Comparison of ENCODE assay signal across 32 cellular contexts in genomic region chr5:76030343-76030742, GRCh38. TPM values are rescaled to one million over a fixed set of nuclear protein-coding genes. Genes with fewer than 3 reads are reported as not detected.
"Had no signal": no experiment of that assay in that cellular context is flagged by ENCODE, and none has a peak within 500 bp of the region (broad histone marks: within the 10 kb centered on the region; RNA-seq: fewer than 3 reads in every experiment).

No MANE protein-coding gene starts in this region.

- H3K9me3 ChIP-seq: body of pancreas, esophagus squamous epithelium, gastroesophageal sphincter, heart right ventricle had no signal

- ATAC-seq: activated CD4-positive, CD25-positive, alpha-beta regulatory T cell treated with anti-CD3 and anti-CD28 coated beads, Interleukin-2, amount 50 U/mL, for 24 hours; activated CD8-positive, alpha-beta T cell treated with anti-CD3 and anti-CD28 coated beads for 36 hours; activated T-cell treated with anti-CD3 and anti-CD28 coated beads, Interleukin-2, amount 50 U/mL, for 4 hours; activated T-helper 17 cell treated with anti-CD3 and anti-CD28 coated beads, Interleukin-2, amount 50 U/mL, for 72 hours; body of pancreas; effector memory CD8-positive, alpha-beta T cell; gastroesophageal sphincter; heart right ventricle; T-helper 17 cell had no signal

- DNase-seq: activated B cell treated with CpG ODN at 0.5 μM for 24 hours; activated CD4-positive, alpha-beta T cell treated with anti-CD3 and anti-CD28 coated beads for 48 hours; activated CD4-positive, alpha-beta T cell treated with anti-CD3 and anti-CD28 coated beads, Interleukin-2, amount 50 U/mL, for 1 hour; activated CD4-positive, alpha-beta T cell treated with anti-CD3 and anti-CD28 coated beads, Interleukin-2, amount 50 U/mL, for 48 hours; activated CD8-positive, alpha-beta memory T cell treated with anti-CD3 and anti-CD28 coated beads for 24 hours; activated CD8-positive, alpha-beta T cell treated with anti-CD3 and anti-CD28 coated beads for 36 hours; activated effector memory CD4-positive, alpha-beta T cell treated with Interleukin-2 at 50 U/mL for 16 hours; activated gamma-delta T cell treated with Interleukin-2 at 50 U/mL for 16 hours; activated naive CD4-positive, alpha-beta T cell treated with anti-CD3 and anti-CD28 coated beads, Interleukin-2, amount 50 U/mL, for 16 hours; activated naive CD4-positive, alpha-beta T cell treated with Interleukin-2 at 50 U/mL for 16 hours; activated T-cell treated with anti-CD3 and anti-CD28 coated beads, Interleukin-2, amount 50 U/mL, for 4 hours; amniotic stem cell; anterior cingulate cortex; body of pancreas; caudate nucleus; cortex of kidney; dermis blood vessel endothelial cell; effector CD4-positive, alpha-beta T cell; effector memory CD8-positive, alpha-beta T cell; erythroblast; esophagus squamous epithelium; foreskin melanocyte; heart right ventricle; T-helper 17 cell; T1000; WERI-Rb-1 had no signal

- H3K27ac ChIP-seq: body of pancreas, esophagus squamous epithelium, gastroesophageal sphincter, heart right ventricle, WERI-Rb-1 had no signal

- H3K36me3 ChIP-seq: esophagus squamous epithelium, gastroesophageal sphincter, heart right ventricle, WERI-Rb-1 had no signal

- H3K4me1 ChIP-seq: esophagus squamous epithelium, gastroesophageal sphincter, heart right ventricle had no signal

- H3K4me3 ChIP-seq: body of pancreas, esophagus squamous epithelium, gastroesophageal sphincter, heart right ventricle had no signal

- H3K27me3 ChIP-seq: body of pancreas, esophagus squamous epithelium, gastroesophageal sphincter, heart right ventricle had no signal

RNA-seq across cellular contexts. Expression of gene SV2C, which starts 52.8 kb away (rescaled TPM):
- total RNA-seq: activated B cell treated with CpG ODN at 0.5 μM for 24 hours; activated T-cell treated with anti-CD3 and anti-CD28 coated beads, Interleukin-2, amount 50 U/mL, for 4 hours; dermis blood vessel endothelial cell; fibroblast of lung; fibroblast of villous mesenchyme; glomerular endothelial cell had no signal
- polyA plus RNA-seq: fibroblast of lung had no signal
